In genomic region chr11:134001596-134001995, GRCh38 we compare ENCODE assay signal across 29 cellular contexts.
"Had no signal": no experiment of that assay in that cellular context is flagged by ENCODE, and none has a peak within 500 bp of the region (broad histone marks: within the 10 kb centered on the region; RNA-seq: fewer than 3 reads in every experiment).

No MANE protein-coding gene starts in this region.

- H3K36me3 Mint-ChIP-seq: naive thymus-derived CD4-positive, alpha-beta T cell; natural killer cell; stimulated activated memory B cell treated with anti-CD40 and anti-IgM and Interleukin-4, amounts not matched to agents 10 μg/mL and 1 μg/mL and 100 μg/mL, for 72 hours; type B pancreatic cell had no signal

- H3K9me3 Mint-ChIP-seq: natural killer cell; nephron; stimulated activated memory B cell treated with anti-CD40 and anti-IgM and Interleukin-4, amounts not matched to agents 10 μg/mL and 1 μg/mL and 100 μg/mL, for 72 hours; stimulated activated naive CD8-positive, alpha-beta T cell treated with anti-CD3 and anti-CD28 coated beads, Interleukin-15, amount 100 ng/mL, for 72 hours had no signal

- H3K27me3 Mint-ChIP-seq: stimulated activated naive CD8-positive, alpha-beta T cell treated with anti-CD3 and anti-CD28 coated beads, Interleukin-15, amount 100 ng/mL, for 72 hours had no signal

- H3K27me3 ChIP-seq: ovary, right lobe of liver, sigmoid colon, suprapubic skin, testis, transverse colon, upper lobe of right lung, uterus had no signal

- H3K27ac Mint-ChIP-seq: naive thymus-derived CD4-positive, alpha-beta T cell; natural killer cell; progenitor cell of endocrine pancreas; stimulated activated memory B cell treated with anti-CD40 and anti-IgM and Interleukin-4, amounts not matched to agents 10 μg/mL and 1 μg/mL and 100 μg/mL, for 72 hours; type B pancreatic cell had no signal

- H2AFZ ChIP-seq: parathyroid adenoma had no signal

- H3K79me2 ChIP-seq: parathyroid adenoma had no signal

- H3K4me1 Mint-ChIP-seq: naive thymus-derived CD4-positive, alpha-beta T cell; natural killer cell; stimulated activated memory B cell treated with anti-CD40 and anti-IgM and Interleukin-4, amounts not matched to agents 10 μg/mL and 1 μg/mL and 100 μg/mL, for 72 hours; stimulated activated naive CD8-positive, alpha-beta T cell treated with anti-CD3 and anti-CD28 coated beads, Interleukin-15, amount 100 ng/mL, for 72 hours had no signal

- ATAC-seq: naive thymus-derived CD4-positive, alpha-beta T cell; natural killer cell; psoas muscle; right cardiac atrium; right lobe of liver; stimulated activated memory B cell treated with anti-CD40 and anti-IgM and Interleukin-4, amounts not matched to agents 10 μg/mL and 1 μg/mL and 100 μg/mL, for 72 hours; stimulated activated naive CD8-positive, alpha-beta T cell treated with anti-CD3 and anti-CD28 coated beads, Interleukin-15, amount 100 ng/mL, for 72 hours; stimulated activated naive CD8-positive, alpha-beta T cell treated with anti-CD3 and anti-CD28 coated beads, Interleukin-15, Interleukin-2, amounts not matched to agents 100 U/mL and 50 U/mL, for 24 hours; upper lobe of right lung had no signal

- H3K4me3 Mint-ChIP-seq: naive thymus-derived CD4-positive, alpha-beta T cell; natural killer cell; nephron; stimulated activated memory B cell treated with anti-CD40 and anti-IgM and Interleukin-4, amounts not matched to agents 10 μg/mL and 1 μg/mL and 100 μg/mL, for 72 hours; stimulated activated naive CD8-positive, alpha-beta T cell treated with anti-CD3 and anti-CD28 coated beads, Interleukin-15, amount 100 ng/mL, for 72 hours; type B pancreatic cell had no signal

- H3K4me3 ChIP-seq: ovary, psoas muscle, right lobe of liver, sigmoid colon, suprapubic skin, tibial artery, transverse colon, upper lobe of right lung, uterus had no signal

- H3K4me1 ChIP-seq: parathyroid adenoma, psoas muscle, right lobe of liver, upper lobe of right lung, uterus had no signal

- H3K27ac ChIP-seq: ovary, parathyroid adenoma, psoas muscle, right lobe of liver, sigmoid colon, suprapubic skin, testis, tibial artery, transverse colon, upper lobe of right lung, uterus had no signal

- DNase-seq: naive thymus-derived CD4-positive, alpha-beta T cell; natural killer cell; occipital lobe; ovary; psoas muscle; right cardiac atrium; right lobe of liver; sigmoid colon; small intestine; stimulated activated CD4-positive, alpha-beta T cell treated with anti-CD3 and anti-CD28 coated beads, Interleukin-12 subunit alpha, Interleukin-12 subunit beta, amount 100 ng/mL, for 4 hours; stimulated activated CD4-positive, alpha-beta T cell treated with anti-CD3 and anti-CD28 coated beads, Interleukin-1b, Interleukin-23, amount 100 ng/mL, for 48 hours; stimulated activated CD4-positive, alpha-beta T cell treated with anti-CD3 and anti-CD28 coated beads, Interleukin-4, amount 100 ng/mL, for 1 hour; stimulated activated CD4-positive, alpha-beta T cell treated with anti-CD3 and anti-CD28 coated beads, Interleukin-4, amount 100 ng/mL, for 4 hours; stimulated activated CD8-positive, alpha-beta memory T cell treated with anti-CD3 and anti-CD28 coated beads, Interleukin-4, amount 100 ng/mL, for 48 hours; stimulated activated naive CD4-positive, alpha-beta T cell; stimulated activated naive CD8-positive, alpha-beta T cell treated with anti-CD3 and anti-CD28 coated beads, Interleukin-15, amount 100 ng/mL, for 72 hours; stimulated activated naive CD8-positive, alpha-beta T cell treated with anti-CD3 and anti-CD28 coated beads, Interleukin-15, Interleukin-2, amounts not matched to agents 100 U/mL and 50 U/mL, for 24 hours; substantia nigra; testis; tibial artery; transverse colon; upper lobe of right lung; uterus had no signal

- H3K36me3 ChIP-seq: ovary, right lobe of liver, sigmoid colon, suprapubic skin, tibial artery, transverse colon, upper lobe of right lung, uterus had no signal

- H3K9me3 ChIP-seq: ovary, psoas muscle, right lobe of liver, sigmoid colon, suprapubic skin, testis, tibial artery, transverse colon, upper lobe of right lung, uterus had no signal

- H3K9ac ChIP-seq: parathyroid adenoma had no signal
